10 cellular contexts compared by ENCODE assay signal in the genomic region with DNA sequence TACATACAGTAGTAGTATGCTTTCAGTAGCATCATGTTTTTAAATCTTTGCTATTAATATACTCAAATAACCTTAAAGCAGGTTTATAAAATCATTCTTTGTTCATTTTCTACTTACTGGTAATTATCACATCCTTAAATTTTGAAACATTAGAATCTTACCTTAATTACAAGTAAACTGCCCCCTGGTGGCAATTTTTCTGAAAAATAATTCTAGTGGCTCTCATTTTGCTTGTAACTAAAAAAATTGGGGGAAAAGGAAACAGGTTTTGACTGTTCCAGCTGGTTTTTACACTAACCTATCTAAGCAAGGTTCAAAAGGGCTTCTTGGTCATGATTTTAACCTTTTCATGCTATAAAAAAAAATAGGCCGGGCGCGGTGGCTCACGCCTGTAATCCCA. TPM values are rescaled to one million over a fixed set of nuclear protein-coding genes. Genes with fewer than 3 reads are reported as not detected.
DNase-seq lines count a peak whose midpoint lies in the region; ATAC-seq, FAIRE-seq and TF ChIP-seq lines count a peak whose summit lies in the region.
"Had no signal": no experiment of that assay in that cellular context is flagged by ENCODE, and none has a peak within 500 bp of the region (broad histone marks: within the 10 kb centered on the region; RNA-seq: fewer than 3 reads in every experiment).

No MANE protein-coding gene starts in this region.

- no peak for ATAC-seq in T-helper 17 cell
- no peak for ATAC-seq in GM18498 (IDR thresholded peaks at IDR 0.05; ENCODE audit: unreplicated experiment)
- ATAC-seq in GM21786 (IDR thresholded peaks at IDR 0.05; ENCODE audit: unreplicated experiment) = no peak
- ATAC-seq: sciatic nerve had no signal

- peak; percentile 16 for TF ChIP-seq CTCF in AG09309 (IDR thresholded peaks at IDR 0.05; ENCODE audit: control insufficient read depth, insufficient read depth, low read depth, low read length, missing control alignments)
- TF ChIP-seq CTCF in RWPE1 (conservative IDR thresholded peaks at IDR 0.05; ENCODE audit: low read depth) = 0 out of 2 replicates have a peak, but pooled peaks have one; percentile 24
- peak; percentile 76 for TF ChIP-seq CTCF in glutamatergic neuron (IDR thresholded peaks at IDR 0.05; ENCODE audit: partially characterized antibody, unreplicated experiment)

- no peak overlapping the region for H3K4me3 ChIP-seq in AG09309 (ENCODE audit: control insufficient read depth, low read depth, low read length)
- H3K4me3 ChIP-seq: tibial artery had no signal

- POLR2A ChIA-PET in RWPE1 (lab: Yijun Ruan, JAX; ENCODE audit: low non-redundant PET) = no interaction called here

- H3K27ac Mint-ChIP-seq in glutamatergic neuron (ENCODE audit: unreplicated experiment) (no peak overlapping the region), T-helper 17 cell (no peak overlapping the region)

- H3K4me1 Mint-ChIP-seq in glutamatergic neuron (ENCODE audit: low read depth, unreplicated experiment) (no peaks in the 10 kb centered on the region), T-helper 17 cell (no peaks in the 10 kb centered on the region)

- no peaks in the 10 kb centered on the region for H3K36me3 Mint-ChIP-seq in glutamatergic neuron (ENCODE audit: unreplicated experiment)
- H3K36me3 Mint-ChIP-seq in T-helper 17 cell (ENCODE audit: low read depth) = no peaks in the 10 kb centered on the region

- DNase-seq in AG09309 (ENCODE audit: low read depth) = no peak
- DNase-seq in RWPE1 (ENCODE audit: low spot score) = peak; percentile 4
- DNase-seq in glutamatergic neuron = no peak
- DNase-seq in T-helper 17 cell = no peak
- DNase-seq in NCI-H774 (lab: John Stamatoyannopoulos, UW) = no peak
- DNase-seq: tibial artery had no signal

- peak; percentile 82 for FAIRE-seq in G401.6 (lab: Jason Lieb, UNC)

- CTCF ChIA-PET in RWPE1 (lab: Yijun Ruan, JAX) = no interaction called here

- H3K27ac ChIP-seq in RWPE1 = no peak overlapping the region
- H3K27ac ChIP-seq: tibial artery had no signal

- no peaks in the 10 kb centered on the region for H3K9me3 Mint-ChIP-seq in glutamatergic neuron (ENCODE audit: unreplicated experiment)

- peaks cover 1% of the 10 kb centered on the region for H3K27me3 Mint-ChIP-seq in glutamatergic neuron (ENCODE audit: unreplicated experiment)
- no peaks in the 10 kb centered on the region for H3K27me3 Mint-ChIP-seq in T-helper 17 cell

- H3K4me3 Mint-ChIP-seq in glutamatergic neuron (ENCODE audit: unreplicated experiment) (no peak overlapping the region), T-helper 17 cell (no peak overlapping the region)

- H3K9me3 ChIP-seq in T-helper 17 cell (ENCODE audit: control insufficient read depth, low read length, poor library complexity, severe bottlenecking) = no peaks in the 10 kb centered on the region

RNA-seq across cellular contexts. Expression of gene DCAF4L1, which starts 18.5 kb away (rescaled TPM):
- 0.17 TPM for total RNA-seq in glutamatergic neuron (ENCODE audit: unreplicated experiment)
- under 1 TPM; 0.10 to 0.25 TPM for total RNA-seq in T-helper 17 cell

RNA-seq across cellular contexts. Expression of gene SLC30A9, which starts 27.2 kb away (rescaled TPM):
- 70.2 TPM for total RNA-seq in glutamatergic neuron (ENCODE audit: unreplicated experiment)
- total RNA-seq in T-helper 17 cell = 10 to 100 TPM; 23.8 to 25.8 TPM

RNA-seq across cellular contexts. Expression of gene TMEM33, which starts 27.9 kb away (rescaled TPM):
- total RNA-seq in glutamatergic neuron (ENCODE audit: unreplicated experiment) (88.8 TPM), T-helper 17 cell (10 to 100 TPM; 26.1 to 29.5 TPM)

Comparison
In these comparisons a context has a peak if more than half of its experiments do, and no peak if none do; other contexts are left out.
1. CTCF ChIP-seq: peak in every context shown above with its lines; median percentile 76 in glutamatergic neuron; 24 in RWPE1; 16 in AG09309.